24 cellular contexts compared by ENCODE assay signal in genomic region chr16:10972956-10973464, GRCh38. TPM values are rescaled to one million over a fixed set of nuclear protein-coding genes. Genes with fewer than 3 reads are reported as not detected.
DNase-seq lines count a peak whose midpoint lies in the region; ATAC-seq and TF ChIP-seq lines count a peak whose summit lies in the region.
"Had no signal": no experiment of that assay in that cellular context is flagged by ENCODE, and none has a peak within 500 bp of the region (broad histone marks: within the 10 kb centered on the region; RNA-seq: fewer than 3 reads in every experiment).

No MANE protein-coding gene starts in this region.

- H3K27ac ChIP-seq in mammary epithelial cell (ENCODE audit: insufficient read depth, low read depth, low read length), result no peak overlapping the region
- H3K27ac ChIP-seq in tibial artery, result peak overlapping the region; percentile 47 to 49
- no peak overlapping the region for H3K27ac ChIP-seq in stomach
- H3K27ac ChIP-seq: prostate gland, SJCRH30, testis had no signal

- no peak overlapping the region for H3K4me3 Mint-ChIP-seq in MCF 10A (ENCODE audit: unreplicated experiment)
- H3K4me3 Mint-ChIP-seq in activated CD4-positive, alpha-beta memory T cell treated with anti-CD3 and anti-CD28 coated beads for 36 hours, result no peak overlapping the region
- no peak overlapping the region for H3K4me3 Mint-ChIP-seq in dendritic cell treated with granulocyte-macrophage colony-stimulating factor and Interleukin-4, amounts not matched to agents 40 ng/mL and 50 ng/mL, for 4 days
- H3K4me3 Mint-ChIP-seq: CD4-positive, alpha-beta memory T cell; IgD-negative memory B cell; T-cell had no signal

- no peaks in the 10 kb centered on the region for H3K9me3 Mint-ChIP-seq in MCF 10A (ENCODE audit: unreplicated experiment)
- no peaks in the 10 kb centered on the region for H3K9me3 Mint-ChIP-seq in activated CD4-positive, alpha-beta memory T cell treated with anti-CD3 and anti-CD28 coated beads for 36 hours
- no peaks in the 10 kb centered on the region for H3K9me3 Mint-ChIP-seq in dendritic cell treated with granulocyte-macrophage colony-stimulating factor and Interleukin-4, amounts not matched to agents 40 ng/mL and 50 ng/mL, for 4 days
- H3K9me3 Mint-ChIP-seq: CD4-positive, alpha-beta memory T cell; IgD-negative memory B cell; T-cell had no signal

- TF ChIP-seq EP300 in stomach (IDR thresholded peaks at IDR 0.05), result no peak

- H3K9me3 ChIP-seq in mammary epithelial cell (replicated peaks; ENCODE audit: insufficient read depth, low read length) (no peaks in the 10 kb centered on the region), tibial artery (no peaks in the 10 kb centered on the region), stomach (no peaks in the 10 kb centered on the region)
- H3K9me3 ChIP-seq: prostate gland, SJCRH30, testis had no signal

- no peak for TF ChIP-seq POLR2A in stomach (IDR thresholded peaks at IDR 0.05)

- H3K27me3 ChIP-seq in mammary epithelial cell (ENCODE audit: insufficient read depth, low read length) (no peaks in the 10 kb centered on the region), tibial artery (no peaks in the 10 kb centered on the region), stomach (no peaks in the 10 kb centered on the region)
- H3K27me3 ChIP-seq: hepatocyte, SJCRH30, testis had no signal

- no peak overlapping the region for H3K9ac ChIP-seq in mammary epithelial cell (ENCODE audit: insufficient read depth, low read length)

- peak overlapping the region; percentile 11 for H3K27ac Mint-ChIP-seq in MCF 10A (ENCODE audit: low read depth, unreplicated experiment)
- H3K27ac Mint-ChIP-seq in activated CD4-positive, alpha-beta memory T cell treated with anti-CD3 and anti-CD28 coated beads for 36 hours, result peak overlapping the region; percentile 55
- peak overlapping the region; percentile 81 for H3K27ac Mint-ChIP-seq in dendritic cell treated with granulocyte-macrophage colony-stimulating factor and Interleukin-4, amounts not matched to agents 40 ng/mL and 50 ng/mL, for 4 days
- H3K27ac Mint-ChIP-seq: T-cell had no signal

- peaks cover 5% of the 10 kb centered on the region for H3K36me3 ChIP-seq in mammary epithelial cell (ENCODE audit: insufficient read depth, low read length)
- peaks cover 5 to 21% (median 18%) of the 10 kb centered on the region in 3 donors for H3K36me3 ChIP-seq in tibial artery
- H3K36me3 ChIP-seq in stomach, result peaks cover 14 to 79% (median 67%) of the 10 kb centered on the region in 4 donors
- H3K36me3 ChIP-seq: prostate gland had no signal

- H4K20me1 ChIP-seq in mammary epithelial cell (ENCODE audit: insufficient read depth, low read length), result no peaks in the 10 kb centered on the region

- intact Hi-C loops in MCF 10A (cut with micrococcal nuclease), result loop anchor here (10.0 kb wide), 1 partner anchor 742 kb away; no protein-coding TSS in a partner anchor
- intact Hi-C loops in mammary epithelial cell (cut with micrococcal nuclease), result loop anchor here (5.0 kb wide), 2 partner anchors 159 to 209 kb away; no protein-coding TSS in a partner anchor
- intact Hi-C loops in activated CD4-positive, alpha-beta memory T cell treated with anti-CD3 and anti-CD28 coated beads for 36 hours (cut with micrococcal nuclease), result loop anchor here (5.0 kb wide), 1 partner anchor 189 kb away; no protein-coding TSS in a partner anchor
- intact Hi-C loops in dendritic cell treated with granulocyte-macrophage colony-stimulating factor and Interleukin-4, amounts not matched to agents 40 ng/mL and 50 ng/mL, for 4 days (cut with micrococcal nuclease), result loop anchor here (5.0 kb wide), 2 partner anchors 179 to 204 kb away; no protein-coding TSS in a partner anchor
- intact Hi-C loops in tibial artery (cut with DNase I; ENCODE audit: low total_unique reads), result loop anchor here (10.0 kb wide), 1 partner anchor 372 kb away; the partner anchor contains the start of gene RMI2
- intact Hi-C loops in stomach (cut with DNase I; ENCODE audit: low total_unique reads), result loop anchor here (5.0 kb wide), 1 partner anchor 284 kb away; the partner anchor contains the start of gene SOCS1

- DNase-seq in MCF 10A (ENCODE audit: unreplicated experiment) (no peak), mammary epithelial cell (no peak), tibial artery (no peak), stomach (no peak)
- no peak for DNase-seq in activated CD4-positive, alpha-beta memory T cell treated with anti-CD3 and anti-CD28 coated beads for 36 hours
- DNase-seq: anterior cingulate cortex; caudate nucleus; CD4-positive, alpha-beta memory T cell; foreskin fibroblast; HCEC 1CT; left ventricle myocardium superior; MM.1S; NCI-H1436; NCI-H524; NK-92 treated with Interleukin-12 subunit alpha and Interleukin-12 subunit beta, amount 100 ng/mL, for 24 hours; SJCRH30; T-cell; testis had no signal

- TF ChIP-seq CTCF in MCF 10A (IDR thresholded peaks at IDR 0.05; ENCODE audit: unreplicated experiment) (no peak), mammary epithelial cell (conservative IDR thresholded peaks at IDR 0.05 in 1 of 2, IDR thresholded peaks at IDR 0.05 in 1 of 2; ENCODE audit: extremely low read depth in 1 of 2, insufficient read depth in 1 of 2, low read depth in 1 of 2, low read length in 2 of 2) (no peak), tibial artery (IDR thresholded peaks at IDR 0.05) (no peak), stomach (IDR thresholded peaks at IDR 0.05) (no peak)

- in situ Hi-C loops in mammary epithelial cell (cut with MboI; ENCODE audit: low sequenced_read_pairs in 2 of 2), result loop anchor here (25.0 kb wide), 3 partner anchors 589 to 739 kb away; partner anchors contain the start of gene SNN (in 1 of the 2)

- H3K79me2 ChIP-seq in mammary epithelial cell (ENCODE audit: insufficient read depth, low read length), result no peaks in the 10 kb centered on the region
- H3K79me2 ChIP-seq: hepatocyte had no signal

- BruUV-seq in MCF 10A (replicated peaks; lab: Mats Ljungman, UMichigan) (no TSS peak), mammary epithelial cell (replicated peaks; lab: Mats Ljungman, UMichigan) (no TSS peak)

- H3K27me3 Mint-ChIP-seq in MCF 10A (ENCODE audit: insufficient read depth, unreplicated experiment), result no peaks in the 10 kb centered on the region
- H3K27me3 Mint-ChIP-seq in activated CD4-positive, alpha-beta memory T cell treated with anti-CD3 and anti-CD28 coated beads for 36 hours, result no peaks in the 10 kb centered on the region
- H3K27me3 Mint-ChIP-seq in dendritic cell treated with granulocyte-macrophage colony-stimulating factor and Interleukin-4, amounts not matched to agents 40 ng/mL and 50 ng/mL, for 4 days, result no peaks in the 10 kb centered on the region
- H3K27me3 Mint-ChIP-seq: CD4-positive, alpha-beta memory T cell; IgD-negative memory B cell; T-cell had no signal

- H3K4me1 ChIP-seq in mammary epithelial cell (ENCODE audit: insufficient read depth, low read length) (peaks cover 7% of the 10 kb centered on the region), tibial artery (peaks cover 0 to 26% (median 12%) of the 10 kb centered on the region in 4 donors), stomach (peaks cover 4 to 15% (median 8%) of the 10 kb centered on the region in 4 donors)
- H3K4me1 ChIP-seq: prostate gland had no signal

- no peak overlapping the region for H3K4me2 ChIP-seq in mammary epithelial cell (ENCODE audit: insufficient read depth, low read depth, low read length)
- H3K4me2 ChIP-seq: hepatocyte had no signal

- H2AFZ ChIP-seq in mammary epithelial cell (ENCODE audit: low read depth, low read length), result no peak overlapping the region
- H2AFZ ChIP-seq: hepatocyte had no signal

- H3K36me3 Mint-ChIP-seq in MCF 10A (ENCODE audit: insufficient read depth, unreplicated experiment), result peaks cover 46% of the 10 kb centered on the region
- peaks cover 50% of the 10 kb centered on the region for H3K36me3 Mint-ChIP-seq in activated CD4-positive, alpha-beta memory T cell treated with anti-CD3 and anti-CD28 coated beads for 36 hours
- peaks cover 77% of the 10 kb centered on the region for H3K36me3 Mint-ChIP-seq in dendritic cell treated with granulocyte-macrophage colony-stimulating factor and Interleukin-4, amounts not matched to agents 40 ng/mL and 50 ng/mL, for 4 days (ENCODE audit: low read depth)

- POLR2A ChIA-PET in MCF 10A (lab: Yijun Ruan, JAX), result interaction anchor here (0.7 to 1.3 kb wide), 2 partner anchors 283 to 876 kb away, joined by 4 to 5 read pairs; partner anchors contain the start of gene SOCS1
- POLR2A ChIA-PET in activated CD4-positive, alpha-beta memory T cell treated with anti-CD3 and anti-CD28 coated beads for 36 hours (lab: Charles Lee), result interaction anchor here (1.8 to 2.5 kb wide), 2 partner anchors 279 to 282 kb away, joined by 5 to 16 read pairs; partner anchors contain the start of gene SOCS1

- CTCF ChIA-PET in MCF 10A (lab: Yijun Ruan, JAX) (interaction anchor here (0.6 to 21.5 kb wide), 10 partner anchors 9 to 799 kb away, joined by 3 to 342 read pairs (median 4); partner anchors contain the start of gene SOCS1), mammary epithelial cell (lab: Charles Lee; ENCODE audit: low non-redundant PET) (no interaction called here)
- CTCF ChIA-PET in activated CD4-positive, alpha-beta memory T cell treated with anti-CD3 and anti-CD28 coated beads for 36 hours (lab: Charles Lee), result interaction anchor here (0.5 to 3.1 kb wide), 8 partner anchors 9 to 434 kb away, joined by 3 to 46 read pairs (median 12); partner anchors contain the start of gene SOCS1

- dilution Hi-C loops in mammary epithelial cell (cut with HindIII; ENCODE audit: low sequenced_read_pairs), result no loop called here

- peaks cover 5% of the 10 kb centered on the region for H3K4me1 Mint-ChIP-seq in MCF 10A (ENCODE audit: insufficient read depth, unreplicated experiment)
- peaks cover 42% of the 10 kb centered on the region for H3K4me1 Mint-ChIP-seq in activated CD4-positive, alpha-beta memory T cell treated with anti-CD3 and anti-CD28 coated beads for 36 hours (ENCODE audit: low read depth)
- H3K4me1 Mint-ChIP-seq in dendritic cell treated with granulocyte-macrophage colony-stimulating factor and Interleukin-4, amounts not matched to agents 40 ng/mL and 50 ng/mL, for 4 days (ENCODE audit: low read depth), result peaks cover 49% of the 10 kb centered on the region

- WGBS in mammary epithelial cell (ENCODE audit: low coverage, missing lambda C conversion rate), result 97% methylated on average over 12 of the region's 12 CpGs
- WGBS in stomach, 5 donors, result 86 to 91% (median 90%) methylated on average over 12 of the region's 12 CpGs

- H3K4me3 ChIP-seq in mammary epithelial cell (replicated peaks in 1 of 3; ENCODE audit: insufficient read depth in 1 of 3, low read depth in 2 of 3, low read length in 3 of 3) (no peak overlapping the region), tibial artery (no peak overlapping the region), stomach (no peak overlapping the region)
- H3K4me3 ChIP-seq: hepatocyte, prostate gland, SJCRH30, testis had no signal

- no peak for ATAC-seq in GM18498 (IDR thresholded peaks at IDR 0.05; ENCODE audit: unreplicated experiment)
- ATAC-seq: left ventricle myocardium superior, Panc1, T-cell had no signal

RNA-seq across cellular contexts. Expression of gene CLEC16A, which starts 28.6 kb away (rescaled TPM):
- total RNA-seq in MCF 10A (2022) (29.1 and 32.4 TPM in 2 replicates), mammary epithelial cell (10 to 100 TPM; 36.4 to 46.3 TPM), stomach (100 to 1,000 TPM in 2 of 5 donors, 10 to 100 TPM in 3; 20.2 to 176 (median 66.5) TPM)
- polyA plus RNA-seq in mammary epithelial cell (15.8 TPM), stomach (1 to 10 TPM; 5.8 to 8.6 (median 6.7) TPM)
- 67.8 TPM for polyA minus RNA-seq in mammary epithelial cell
- 10 to 100 TPM; 25.5 to 26.7 TPM for total RNA-seq in activated CD4-positive, alpha-beta memory T cell treated with anti-CD3 and anti-CD28 coated beads for 36 hours

RNA-seq across cellular contexts. Expression of gene DEXI, which starts 30.7 kb away (rescaled TPM):
- total RNA-seq in MCF 10A (2022) (21.6 and 24.1 TPM in 2 replicates), mammary epithelial cell (10 to 100 TPM; 34.4 to 42.5 TPM), stomach (10 to 100 TPM; 16.5 to 97.9 (median 20.4) TPM)
- polyA plus RNA-seq in mammary epithelial cell (49.3 TPM), stomach (10 to 100 TPM; 23.7 to 42.8 (median 37.4) TPM)
- 21.1 TPM for polyA minus RNA-seq in mammary epithelial cell
- total RNA-seq in activated CD4-positive, alpha-beta memory T cell treated with anti-CD3 and anti-CD28 coated beads for 36 hours, result 10 to 100 TPM; 35.1 to 38.2 TPM

Comparison
In these comparisons a context has a peak if more than half of its experiments do, and no peak if none do; other contexts are left out.
1. H3K27ac Mint-ChIP-seq: peak in every context shown above with its lines; median percentile 81 in dendritic cell treated with granulocyte-macrophage colony-stimulating factor and Interleukin-4, amounts not matched to agents 40 ng/mL and 50 ng/mL, for 4 days; 55 in activated CD4-positive, alpha-beta memory T cell treated with anti-CD3 and anti-CD28 coated beads for 36 hours; 11 in MCF 10A.
2. H3K27ac ChIP-seq: peak in tibial artery (2 of 2); none in mammary epithelial cell (single experiment) and stomach (0 of 5).